1 cellular context compared by ENCODE assay signal in the genomic region with DNA sequence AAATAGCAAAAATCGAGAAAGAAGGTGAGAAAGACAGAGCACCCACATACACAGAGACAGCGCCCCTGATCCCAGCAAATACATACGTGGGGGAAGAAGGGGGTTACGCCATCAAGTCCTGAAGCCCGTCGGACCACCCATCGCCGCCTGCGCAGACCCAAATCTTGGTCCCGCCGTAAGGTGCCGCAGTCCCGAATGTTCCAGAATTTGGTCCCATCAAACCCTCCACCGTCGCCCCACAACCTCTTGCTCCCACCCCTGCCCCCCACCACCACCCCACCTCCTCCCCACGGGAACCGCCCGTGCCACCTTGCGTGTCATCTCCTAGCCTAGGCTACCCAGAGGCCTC.
TF ChIP-seq lines count a peak whose summit lies in the region.

No MANE protein-coding gene starts in this region.

TF ChIP-seq in HCT116, 20 proteins besides CTCF, POLR2A, EP300 and RAD21 (continued from another document):
- TF ChIP-seq, protein P1, sequence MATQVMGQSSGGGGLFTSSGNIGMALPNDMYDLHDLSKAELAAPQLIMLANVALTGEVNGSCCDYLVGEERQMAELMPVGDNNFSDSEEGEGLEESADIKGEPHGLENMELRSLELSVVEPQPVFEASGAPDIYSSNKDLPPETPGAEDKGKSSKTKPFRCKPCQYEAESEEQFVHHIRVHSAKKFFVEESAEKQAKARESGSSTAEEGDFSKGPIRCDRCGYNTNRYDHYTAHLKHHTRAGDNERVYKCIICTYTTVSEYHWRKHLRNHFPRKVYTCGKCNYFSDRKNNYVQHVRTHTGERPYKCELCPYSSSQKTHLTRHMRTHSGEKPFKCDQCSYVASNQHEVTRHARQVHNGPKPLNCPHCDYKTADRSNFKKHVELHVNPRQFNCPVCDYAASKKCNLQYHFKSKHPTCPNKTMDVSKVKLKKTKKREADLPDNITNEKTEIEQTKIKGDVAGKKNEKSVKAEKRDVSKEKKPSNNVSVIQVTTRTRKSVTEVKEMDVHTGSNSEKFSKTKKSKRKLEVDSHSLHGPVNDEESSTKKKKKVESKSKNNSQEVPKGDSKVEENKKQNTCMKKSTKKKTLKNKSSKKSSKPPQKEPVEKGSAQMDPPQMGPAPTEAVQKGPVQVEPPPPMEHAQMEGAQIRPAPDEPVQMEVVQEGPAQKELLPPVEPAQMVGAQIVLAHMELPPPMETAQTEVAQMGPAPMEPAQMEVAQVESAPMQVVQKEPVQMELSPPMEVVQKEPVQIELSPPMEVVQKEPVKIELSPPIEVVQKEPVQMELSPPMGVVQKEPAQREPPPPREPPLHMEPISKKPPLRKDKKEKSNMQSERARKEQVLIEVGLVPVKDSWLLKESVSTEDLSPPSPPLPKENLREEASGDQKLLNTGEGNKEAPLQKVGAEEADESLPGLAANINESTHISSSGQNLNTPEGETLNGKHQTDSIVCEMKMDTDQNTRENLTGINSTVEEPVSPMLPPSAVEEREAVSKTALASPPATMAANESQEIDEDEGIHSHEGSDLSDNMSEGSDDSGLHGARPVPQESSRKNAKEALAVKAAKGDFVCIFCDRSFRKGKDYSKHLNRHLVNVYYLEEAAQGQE (IDR thresholded peaks at IDR 0.05; ENCODE audit: low read depth), result no peak
- TF ChIP-seq EGR1 (IDR thresholded peaks at IDR 0.05; ENCODE audit: low read depth), result no peak
